4 cellular contexts compared by ENCODE assay signal in genomic region chr17:1699891-1700290, GRCh38. TPM values are rescaled to one million over a fixed set of nuclear protein-coding genes. Genes with fewer than 3 reads are reported as not detected.
"Had no signal": no experiment of that assay in that cellular context is flagged by ENCODE, and none has a peak within 500 bp of the region (broad histone marks: within the 10 kb centered on the region; RNA-seq: fewer than 3 reads in every experiment).

No MANE protein-coding gene starts in this region.

RNA-seq across cellular contexts. Expression of gene TLCD2, which starts 10.3 kb away (rescaled TPM):
- total RNA-seq: naive thymus-derived CD8-positive, alpha-beta T cell had no signal
- polyA plus RNA-seq: naive thymus-derived CD8-positive, alpha-beta T cell had no signal

RNA-seq across cellular contexts. Expression of gene SERPINF2, which starts 42.8 kb away (rescaled TPM):
- total RNA-seq: pulmonary artery endothelial cell, skeletal muscle tissue had no signal
- polyA plus RNA-seq: neural cell had no signal
